ENCODE assay signal across 18 cellular contexts in the genomic region with DNA sequence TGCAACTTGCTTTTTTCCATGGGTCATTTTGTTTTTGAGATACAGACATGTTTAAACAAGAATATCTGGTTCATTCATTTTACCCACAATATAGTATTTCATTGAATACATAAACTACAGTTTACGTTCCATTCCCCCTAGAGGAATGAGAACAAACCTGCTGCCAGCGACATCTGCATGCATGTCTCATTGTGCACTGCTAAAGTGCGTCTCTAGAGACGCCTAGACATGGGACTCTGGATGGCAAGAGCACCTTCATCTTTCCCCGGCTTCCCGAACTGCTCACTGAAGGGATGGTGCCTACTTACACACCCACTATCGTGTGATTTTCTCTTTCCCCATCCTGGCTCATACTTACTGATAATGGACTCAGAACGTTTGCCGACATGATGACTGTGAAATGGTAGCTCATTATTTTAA. TPM values are rescaled to one million over a fixed set of nuclear protein-coding genes. Genes with fewer than 3 reads are reported as not detected.
DNase-seq lines count a peak whose midpoint lies in the region; ATAC-seq and TF ChIP-seq lines count a peak whose summit lies in the region.
"Had no signal": no experiment of that assay in that cellular context is flagged by ENCODE, and none has a peak within 500 bp of the region (broad histone marks: within the 10 kb centered on the region; RNA-seq: fewer than 3 reads in every experiment).

No MANE protein-coding gene starts in this region.

- intact Hi-C loops in activated CD8-positive, alpha-beta T cell treated with anti-CD3 and anti-CD28 coated beads for 36 hours (cut with micrococcal nuclease) = no loop called here

- POLR2A ChIA-PET in activated CD8-positive, alpha-beta T cell treated with anti-CD3 and anti-CD28 coated beads for 36 hours (lab: Charles Lee) = no interaction called here
- POLR2A ChIA-PET in activated CD8-positive, alpha-beta T cell treated with anti-CD3 and anti-CD28 coated beads, Interleukin-2, amount 10 ng/mL, durations not matched to agents 7 days and 5 days (lab: Charles Lee) = interaction anchor here (1.5 kb wide), 1 partner anchor 160 kb away, joined by 5 read pairs; no protein-coding TSS in a partner anchor

- no peak overlapping the region for H3K4me3 ChIP-seq in neural progenitor cell

- in situ Hi-C loops in GM13977 (cut with MboI; ENCODE audit: low pct_unique_long_range_greater_than_20kb, low sequenced_read_pairs, unreplicated experiment) = no loop called here

- H3K9me3 Mint-ChIP-seq in activated CD8-positive, alpha-beta T cell treated with anti-CD3 and anti-CD28 coated beads for 36 hours = no peaks in the 10 kb centered on the region
- peaks cover 7% of the 10 kb centered on the region for H3K9me3 Mint-ChIP-seq in activated CD8-positive, alpha-beta T cell treated with anti-CD3 and anti-CD28 coated beads, Interleukin-2, amount 10 ng/mL, durations not matched to agents 7 days and 5 days (ENCODE audit: insufficient read depth)
- H3K9me3 Mint-ChIP-seq in IgD-negative memory B cell (peaks cover 0 to 5% (median 3%) of the 10 kb centered on the region in 3 donors), endothelial cell (ENCODE audit: unreplicated experiment) (no peaks in the 10 kb centered on the region), neural progenitor cell (peaks cover 8% of the 10 kb centered on the region)

- H3K4me3 Mint-ChIP-seq in activated CD8-positive, alpha-beta T cell treated with anti-CD3 and anti-CD28 coated beads for 36 hours = peak overlapping the region; percentile 38
- no peak overlapping the region for H3K4me3 Mint-ChIP-seq in activated CD8-positive, alpha-beta T cell treated with anti-CD3 and anti-CD28 coated beads, Interleukin-2, amount 10 ng/mL, durations not matched to agents 7 days and 5 days
- peak overlapping the region; percentile 50 to 94 (median 62) for H3K4me3 Mint-ChIP-seq in IgD-negative memory B cell
- H3K4me3 Mint-ChIP-seq in endothelial cell (ENCODE audit: unreplicated experiment) = peak overlapping the region; percentile 54
- H3K4me3 Mint-ChIP-seq in neural progenitor cell = peak overlapping the region; percentile 7

- no peaks in the 10 kb centered on the region for H3K9me3 ChIP-seq in neural progenitor cell (ENCODE audit: low read depth)
- H3K9me3 ChIP-seq: left ventricle myocardium inferior, stomach had no signal

- ATAC-seq in activated CD8-positive, alpha-beta T cell treated with anti-CD3 and anti-CD28 coated beads for 36 hours = no peak
- ATAC-seq in activated CD8-positive, alpha-beta T cell treated with anti-CD3 and anti-CD28 coated beads, Interleukin-2, amount 10 ng/mL, durations not matched to agents 7 days and 5 days = no peak
- no peak for ATAC-seq in HG03095 (IDR thresholded peaks at IDR 0.05; ENCODE audit: unreplicated experiment)
- ATAC-seq: HepG2 had no signal

- peaks cover 9% of the 10 kb centered on the region for H3K27me3 Mint-ChIP-seq in activated CD8-positive, alpha-beta T cell treated with anti-CD3 and anti-CD28 coated beads for 36 hours
- peaks cover 23% of the 10 kb centered on the region for H3K27me3 Mint-ChIP-seq in activated CD8-positive, alpha-beta T cell treated with anti-CD3 and anti-CD28 coated beads, Interleukin-2, amount 10 ng/mL, durations not matched to agents 7 days and 5 days (ENCODE audit: low read depth)
- H3K27me3 Mint-ChIP-seq in IgD-negative memory B cell = peaks cover 3% of the 10 kb centered on the region
- peaks cover 10% of the 10 kb centered on the region for H3K27me3 Mint-ChIP-seq in endothelial cell (ENCODE audit: unreplicated experiment)
- H3K27me3 Mint-ChIP-seq in neural progenitor cell (ENCODE audit: insufficient read depth, low read depth) = peaks cover 3% of the 10 kb centered on the region

- no peak overlapping the region for H3K27ac ChIP-seq in neural progenitor cell
- H3K27ac ChIP-seq: left ventricle myocardium inferior, stomach, WERI-Rb-1 had no signal

- no peak for DNase-seq in activated CD8-positive, alpha-beta T cell treated with anti-CD3 and anti-CD28 coated beads for 36 hours
- no peak for DNase-seq in activated CD8-positive, alpha-beta T cell treated with anti-CD3 and anti-CD28 coated beads, Interleukin-2, amount 10 ng/mL, durations not matched to agents 7 days and 5 days
- DNase-seq in endothelial cell (ENCODE audit: low spot score) (no peak), neural progenitor cell (ENCODE audit: low spot score) (no peak), GM13977 (ENCODE audit: low spot score) (no peak), NCI-H345 treated with DMSO at 0.1 percent for 48 hours (lab: John Stamatoyannopoulos, UW; ENCODE audit: unreplicated experiment) (no peak)
- DNase-seq: activated gamma-delta T cell treated with Interleukin-2 at 50 U/mL for 16 hours; C1 segment of cervical spinal cord; left ventricle myocardium inferior; NCI-H1436 treated with DMSO at 0.1 percent for 48 hours; NCI-H2171; NCI-H526 treated with DMSO at 0.1 percent for 48 hours; stimulated activated CD4-positive, alpha-beta T cell treated with anti-CD3 and anti-CD28 coated beads, Interleukin-1b, Interleukin-23, amount 100 ng/mL, for 48 hours; stomach; WERI-Rb-1 had no signal

- H3K4me2 ChIP-seq in neural progenitor cell = no peak overlapping the region

- CTCF ChIA-PET in activated CD8-positive, alpha-beta T cell treated with anti-CD3 and anti-CD28 coated beads for 36 hours (lab: Charles Lee) = interaction anchor here (3.5 kb wide), 1 partner anchor 39 kb away, joined by 14 read pairs; no protein-coding TSS in a partner anchor
- CTCF ChIA-PET in activated CD8-positive, alpha-beta T cell treated with anti-CD3 and anti-CD28 coated beads, Interleukin-2, amount 10 ng/mL, durations not matched to agents 7 days and 5 days (lab: Charles Lee) = interaction anchor here (2.0 to 4.0 kb wide), 3 partner anchors 33 to 200 kb away, joined by 7 to 13 read pairs (median 9); partner anchors contain the start of gene ZNF783

- H2AFZ ChIP-seq in neural progenitor cell (replicated peaks) = no peak overlapping the region

- H3F3A ChIP-seq in neural progenitor cell (ENCODE audit: low read depth) = peaks cover 39% of the 10 kb centered on the region

- no peak overlapping the region for H3K9ac ChIP-seq in neural progenitor cell

- no peak for TF ChIP-seq CTCF in activated CD8-positive, alpha-beta T cell treated with anti-CD3 and anti-CD28 coated beads for 36 hours (IDR thresholded peaks at IDR 0.05)
- TF ChIP-seq CTCF in endothelial cell (IDR thresholded peaks at IDR 0.05; ENCODE audit: unreplicated experiment) (no peak), neural progenitor cell (IDR thresholded peaks at IDR 0.05) (no peak), GM13977 (IDR thresholded peaks at IDR 0.05; ENCODE audit: extremely low read depth, insufficient read depth, missing control alignments) (no peak)

- peaks cover 22% of the 10 kb centered on the region for H3K4me1 ChIP-seq in neural progenitor cell

- H3K4me1 Mint-ChIP-seq in activated CD8-positive, alpha-beta T cell treated with anti-CD3 and anti-CD28 coated beads for 36 hours (ENCODE audit: low read depth) = peaks cover 18% of the 10 kb centered on the region
- peaks cover 23% of the 10 kb centered on the region for H3K4me1 Mint-ChIP-seq in activated CD8-positive, alpha-beta T cell treated with anti-CD3 and anti-CD28 coated beads, Interleukin-2, amount 10 ng/mL, durations not matched to agents 7 days and 5 days (ENCODE audit: low read depth)
- H3K4me1 Mint-ChIP-seq in IgD-negative memory B cell = peaks cover 12 to 29% (median 24%) of the 10 kb centered on the region in 3 donors
- H3K4me1 Mint-ChIP-seq in endothelial cell (ENCODE audit: unreplicated experiment) = peaks cover 16% of the 10 kb centered on the region
- peaks cover 19% of the 10 kb centered on the region for H3K4me1 Mint-ChIP-seq in neural progenitor cell

- H3K27me3 ChIP-seq in neural progenitor cell = peaks cover 46% of the 10 kb centered on the region

- no peaks in the 10 kb centered on the region for H3K36me3 ChIP-seq in neural progenitor cell
- H3K36me3 ChIP-seq: left ventricle myocardium inferior, WERI-Rb-1 had no signal

- peaks cover 25% of the 10 kb centered on the region for H4K20me1 ChIP-seq in neural progenitor cell (ENCODE audit: low read depth)

- H3K36me3 Mint-ChIP-seq in activated CD8-positive, alpha-beta T cell treated with anti-CD3 and anti-CD28 coated beads for 36 hours (ENCODE audit: low read depth) = no peaks in the 10 kb centered on the region
- H3K36me3 Mint-ChIP-seq in activated CD8-positive, alpha-beta T cell treated with anti-CD3 and anti-CD28 coated beads, Interleukin-2, amount 10 ng/mL, durations not matched to agents 7 days and 5 days (ENCODE audit: low read depth) = peaks cover 6% of the 10 kb centered on the region
- H3K36me3 Mint-ChIP-seq in IgD-negative memory B cell = no peaks in the 10 kb centered on the region
- peaks cover 13% of the 10 kb centered on the region for H3K36me3 Mint-ChIP-seq in endothelial cell (ENCODE audit: low read depth, unreplicated experiment)
- H3K36me3 Mint-ChIP-seq in neural progenitor cell = no peaks in the 10 kb centered on the region

- peaks cover 21% of the 10 kb centered on the region for H3K79me2 ChIP-seq in neural progenitor cell (ENCODE audit: low read depth)

- H3K27ac Mint-ChIP-seq in activated CD8-positive, alpha-beta T cell treated with anti-CD3 and anti-CD28 coated beads for 36 hours = no peak overlapping the region
- no peak overlapping the region for H3K27ac Mint-ChIP-seq in activated CD8-positive, alpha-beta T cell treated with anti-CD3 and anti-CD28 coated beads, Interleukin-2, amount 10 ng/mL, durations not matched to agents 7 days and 5 days
- no peak overlapping the region for H3K27ac Mint-ChIP-seq in IgD-negative memory B cell
- H3K27ac Mint-ChIP-seq in endothelial cell (ENCODE audit: unreplicated experiment) = no peak overlapping the region
- no peak overlapping the region for H3K27ac Mint-ChIP-seq in neural progenitor cell

RNA-seq across cellular contexts. Expression of gene ZNF777, which starts 1.2 kb away (rescaled TPM):
- 10 to 100 TPM; 11.7 to 12.5 TPM for total RNA-seq in activated CD8-positive, alpha-beta T cell treated with anti-CD3 and anti-CD28 coated beads for 36 hours
- total RNA-seq in activated CD8-positive, alpha-beta T cell treated with anti-CD3 and anti-CD28 coated beads, Interleukin-2, amount 10 ng/mL, durations not matched to agents 7 days and 5 days = 10 to 100 TPM; 12.9 to 13.1 TPM
- polyA plus RNA-seq in IgD-negative memory B cell = 3.0 TPM
- total RNA-seq in endothelial cell (ENCODE audit: unreplicated experiment) = 13.9 TPM
- total RNA-seq in neural progenitor cell (ENCODE audit: low replicate concordance) = 6.6 and 11.7 TPM in 2 replicates

RNA-seq across cellular contexts. Expression of gene ZNF746, which starts 35.5 kb away (rescaled TPM):
- 10 to 100 TPM; 12.6 to 13.0 TPM for total RNA-seq in activated CD8-positive, alpha-beta T cell treated with anti-CD3 and anti-CD28 coated beads for 36 hours
- total RNA-seq in activated CD8-positive, alpha-beta T cell treated with anti-CD3 and anti-CD28 coated beads, Interleukin-2, amount 10 ng/mL, durations not matched to agents 7 days and 5 days = 10 to 100 TPM; 19.7 to 21.4 TPM
- 8.5 TPM for polyA plus RNA-seq in IgD-negative memory B cell
- total RNA-seq in endothelial cell (ENCODE audit: unreplicated experiment) (23.8 TPM), neural progenitor cell (ENCODE audit: low replicate concordance) (11.0 and 24.1 TPM in 2 replicates)
